In the genomic region with DNA sequence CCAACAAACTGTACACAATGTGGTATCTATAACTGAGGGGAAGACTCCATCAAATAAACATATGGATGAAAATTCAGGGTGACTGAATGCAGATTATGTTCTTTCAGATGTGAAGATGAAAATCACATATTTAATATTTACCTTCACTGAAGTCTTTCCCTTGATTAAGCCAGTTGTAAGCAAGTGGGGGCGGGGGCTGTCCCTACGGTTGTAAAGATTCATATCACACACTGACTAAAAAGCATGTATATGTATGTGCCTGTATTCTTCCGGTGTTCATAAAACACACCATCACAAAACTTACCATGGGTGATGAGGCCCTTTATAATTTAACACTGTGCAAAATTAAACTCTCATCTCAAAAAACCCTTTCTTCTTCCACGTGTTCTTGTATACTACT, we compare ENCODE assay signal across 8 cellular contexts. TPM values are rescaled to one million over a fixed set of nuclear protein-coding genes. Genes with fewer than 3 reads are reported as not detected.
A peak's percentile ranks its signal among the peaks of the same experiment; 100 is the strongest.
DNase-seq lines count a peak whose midpoint lies in the region; ATAC-seq, FAIRE-seq and TF ChIP-seq lines count a peak whose summit lies in the region.

No MANE protein-coding gene starts in this region.

- peaks cover 0 to 4% of the 10 kb centered on the region in 2 donors for H3K4me1 ChIP-seq in kidney (ENCODE audit: control insufficient read depth in 1 of 2, insufficient read depth in 1 of 2, low read depth in 1 of 2, low read length in 2 of 2)

- no peak for TF ChIP-seq CTCF in kidney (IDR thresholded peaks at IDR 0.05; ENCODE audit: borderline replicate concordance, extremely low read depth, insufficient read depth)

- peaks cover 11 to 19% (median 12%) of the 10 kb centered on the region in 3 donors for H3K4me1 Mint-ChIP-seq in IgD-negative memory B cell

- H3K9me3 ChIP-seq in kidney (ENCODE audit: control insufficient read depth in 1 of 2, low read length in 2 of 2), result no peaks in the 10 kb centered on the region

- peak; percentile 40 for DNase-seq in activated T-cell treated with anti-CD3 and anti-CD28 coated beads for 4 hours
- no peak for DNase-seq in kidney
- DNase-seq in stimulated activated CD8-positive, alpha-beta memory T cell treated with anti-CD3 and anti-CD28 coated beads, Interleukin-4, amount 100 ng/mL, for 24 hours (ENCODE audit: low read depth), result peak; percentile 47
- DNase-seq in cerebellar nuclear complex (lab: John Stamatoyannopoulos, UW), result no peak
- DNase-seq in dermis blood vessel endothelial cell, result no peak

- H3K27me3 Mint-ChIP-seq in IgD-negative memory B cell, result no peaks in the 10 kb centered on the region

- H3K9ac ChIP-seq in kidney (ENCODE audit: low read length in 2 of 2), result peak overlapping the region in 1 of 2 donors; percentile 80

- H3K4me3 Mint-ChIP-seq in IgD-negative memory B cell, result peak overlapping the region; percentile 84 to 96 (median 91)

- peaks cover 1% of the 10 kb centered on the region for H3K36me3 Mint-ChIP-seq in IgD-negative memory B cell

- no peak for ATAC-seq in GM21528 (IDR thresholded peaks at IDR 0.05; ENCODE audit: low FRiP score, unreplicated experiment)
- no peak for ATAC-seq in GM19463 (IDR thresholded peaks at IDR 0.05; ENCODE audit: unreplicated experiment)

- intact Hi-C loops in kidney (cut with DNase I), result no loop called here

- no peak for FAIRE-seq in kidney (lab: Jason Lieb, UNC)

- no peak overlapping the region for H3K27ac ChIP-seq in kidney (ENCODE audit: low read depth in 2 of 2, low read length in 2 of 2)

- H3K4me3 ChIP-seq in kidney (ENCODE audit: low read length in 2 of 2), result peak overlapping the region; percentile 65 to 82

- H3K9me3 Mint-ChIP-seq in IgD-negative memory B cell, result no peaks in the 10 kb centered on the region

- no peaks in the 10 kb centered on the region for H3K36me3 ChIP-seq in kidney (ENCODE audit: control insufficient read depth in 1 of 2, insufficient read depth in 2 of 2, low read length in 2 of 2)

- H3K27ac Mint-ChIP-seq in IgD-negative memory B cell, result no peak overlapping the region

RNA-seq across cellular contexts. Expression of gene TAB3, which starts 1.3 kb away (rescaled TPM):
- polyA plus RNA-seq in IgD-negative memory B cell (4.6 TPM), kidney (ENCODE audit: insufficient read depth, low read depth, low replicate concordance) (7.9 TPM)
- total RNA-seq in kidney (26.9 TPM), dermis blood vessel endothelial cell (10.3 and 11.2 TPM in 2 replicates)

Comparison
In these comparisons a context has a peak if more than half of its experiments do, and no peak if none do; other contexts are left out.
1. DNase-seq: peak in activated T-cell treated with anti-CD3 and anti-CD28 coated beads for 4 hours (single experiment) and stimulated activated CD8-positive, alpha-beta memory T cell treated with anti-CD3 and anti-CD28 coated beads, Interleukin-4, amount 100 ng/mL, for 24 hours (single experiment); none in kidney (single experiment), cerebellar nuclear complex (0 of 2) and dermis blood vessel endothelial cell (single experiment).